ENCODE assay signal across 26 cellular contexts in genomic region chr2:192655916-192656315, GRCh38.
"Had no signal": no experiment of that assay in that cellular context is flagged by ENCODE, and none has a peak within 500 bp of the region (broad histone marks: within the 10 kb centered on the region; RNA-seq: fewer than 3 reads in every experiment).

No MANE protein-coding gene starts in this region.

- H3K4me1 Mint-ChIP-seq: activated T-helper 17 cell treated with anti-CD3 and anti-CD28 coated beads, Interleukin-2, amount 50 U/mL, for 72 hours; immature natural killer cell; naive thymus-derived CD4-positive, alpha-beta T cell had no signal

- H3K27me3 Mint-ChIP-seq: activated T-cell treated with anti-CD3 and anti-CD28 coated beads, Interleukin-2, amount 50 U/mL, for 24 hours; activated T-helper 17 cell treated with anti-CD3 and anti-CD28 coated beads, Interleukin-2, amount 50 U/mL, for 72 hours; naive thymus-derived CD4-positive, alpha-beta T cell; progenitor cell of endocrine pancreas had no signal

- H3K4me2 ChIP-seq: neural progenitor cell had no signal

- H3K4me1 ChIP-seq: adrenal gland, ascending aorta, left lung, neural progenitor cell, thyroid gland had no signal

- H3K9ac ChIP-seq: neural progenitor cell had no signal

- H3K27me3 ChIP-seq: adrenal gland, ascending aorta, left lung, neural progenitor cell, thyroid gland had no signal

- H3K9me3 ChIP-seq: adrenal gland, ascending aorta, thyroid gland had no signal

- DNase-seq: activated CD4-positive, alpha-beta T cell treated with anti-CD3 and anti-CD28 coated beads, Interleukin-2, amount 50 U/mL, for 4 hours; activated CD8-positive, alpha-beta memory T cell treated with anti-CD3 and anti-CD28 coated beads for 24 hours; activated CD8-positive, alpha-beta memory T cell treated with anti-CD3 and anti-CD28 coated beads, Interleukin-2, amount 50 U/mL, for 4 hours; activated T-cell treated with anti-CD3 and anti-CD28 coated beads, Interleukin-2, amount 50 U/mL, for 24 hours; adrenal gland; central memory CD4-positive, alpha-beta T cell; dermis blood vessel endothelial cell; effector CD8-positive, alpha-beta T cell; erythroblast; foreskin fibroblast; immature natural killer cell; kidney glomerular epithelial cell; left lung; naive thymus-derived CD4-positive, alpha-beta T cell; retina; stimulated activated CD4-positive, alpha-beta T cell treated with anti-CD3 and anti-CD28 coated beads, Interleukin-12 subunit alpha, Interleukin-12 subunit beta, amount 100 ng/mL, for 4 hours; stimulated activated CD4-positive, alpha-beta T cell treated with anti-CD3 and anti-CD28 coated beads, Interleukin-4, amount 100 ng/mL, for 4 hours; stimulated activated naive CD8-positive, alpha-beta T cell treated with anti-CD3 and anti-CD28 coated beads, Interleukin-15, Interleukin-2, amounts not matched to agents 100 U/mL and 50 U/mL, for 24 hours; substantia nigra; thyroid gland had no signal

- ATAC-seq: activated naive CD4-positive, alpha-beta T cell treated with anti-CD3 and anti-CD28 coated beads, Interleukin-2, amount 50 U/mL, for 72 hours; activated T-helper 17 cell treated with anti-CD3 and anti-CD28 coated beads, Interleukin-2, amount 50 U/mL, for 72 hours; left lung; naive thymus-derived CD4-positive, alpha-beta T cell; stimulated activated naive CD8-positive, alpha-beta T cell treated with anti-CD3 and anti-CD28 coated beads, Interleukin-15, Interleukin-2, amounts not matched to agents 100 U/mL and 50 U/mL, for 24 hours had no signal

- H3K27ac ChIP-seq: adrenal gland, ascending aorta, left lung, neural progenitor cell, thyroid gland had no signal

- H3K27ac Mint-ChIP-seq: activated naive CD4-positive, alpha-beta T cell treated with anti-CD3 and anti-CD28 coated beads, Interleukin-2, amount 50 U/mL, for 72 hours; activated T-cell treated with anti-CD3 and anti-CD28 coated beads, Interleukin-2, amount 50 U/mL, for 24 hours; activated T-helper 17 cell treated with anti-CD3 and anti-CD28 coated beads, Interleukin-2, amount 50 U/mL, for 72 hours; immature natural killer cell; naive thymus-derived CD4-positive, alpha-beta T cell; neural progenitor cell; progenitor cell of endocrine pancreas had no signal

- H3K9me3 Mint-ChIP-seq: activated T-cell treated with anti-CD3 and anti-CD28 coated beads, Interleukin-2, amount 50 U/mL, for 24 hours; activated T-helper 17 cell treated with anti-CD3 and anti-CD28 coated beads, Interleukin-2, amount 50 U/mL, for 72 hours; neural progenitor cell had no signal

- H3K4me3 ChIP-seq: adrenal gland, ascending aorta, left lung, lung, neural progenitor cell, thyroid gland had no signal

- H2AFZ ChIP-seq: neural progenitor cell had no signal

- H3K36me3 ChIP-seq: adrenal gland, ascending aorta, left lung, neural progenitor cell, thyroid gland had no signal

- H3K36me3 Mint-ChIP-seq: activated naive CD4-positive, alpha-beta T cell treated with anti-CD3 and anti-CD28 coated beads, Interleukin-2, amount 50 U/mL, for 72 hours; immature natural killer cell; naive thymus-derived CD4-positive, alpha-beta T cell; neural progenitor cell had no signal

- H3K4me3 Mint-ChIP-seq: activated T-cell treated with anti-CD3 and anti-CD28 coated beads, Interleukin-2, amount 50 U/mL, for 24 hours; activated T-helper 17 cell treated with anti-CD3 and anti-CD28 coated beads, Interleukin-2, amount 50 U/mL, for 72 hours; immature natural killer cell; naive thymus-derived CD4-positive, alpha-beta T cell; neural progenitor cell had no signal
